8 cellular contexts compared by ENCODE assay signal in genomic region chr4:180059216-180059881, GRCh38.
DNase-seq lines count a peak whose midpoint lies in the region; ATAC-seq, FAIRE-seq and TF ChIP-seq lines count a peak whose summit lies in the region.

No MANE protein-coding gene starts in this region.

- H4K20me1 ChIP-seq in osteoblast (ENCODE audit: insufficient read depth, low read length): no peaks in the 10 kb centered on the region

- H3K9me3 ChIP-seq in Peyer's patch (no peaks in the 10 kb centered on the region), esophagus squamous epithelium (no peaks in the 10 kb centered on the region), osteoblast (ENCODE audit: low read depth, low read length) (no peaks in the 10 kb centered on the region)

- peak overlapping the region; percentile 63 for H3K4me2 ChIP-seq in osteoblast (ENCODE audit: insufficient read depth, low read length)

- peak overlapping the region; percentile 35 to 81 (median 54) for H3K4me3 ChIP-seq in Peyer's patch
- peak overlapping the region; percentile 25 to 68 (median 44) for H3K4me3 ChIP-seq in esophagus squamous epithelium
- peak overlapping the region; percentile 58 for H3K4me3 ChIP-seq in osteoblast (ENCODE audit: insufficient read depth, low read length)

- H3K79me2 ChIP-seq in osteoblast (ENCODE audit: insufficient read depth, low read length): no peaks in the 10 kb centered on the region

- H3K36me3 ChIP-seq in Peyer's patch (no peaks in the 10 kb centered on the region), esophagus squamous epithelium (no peaks in the 10 kb centered on the region), osteoblast (ENCODE audit: insufficient read depth, low read length) (no peaks in the 10 kb centered on the region)

- H2AFZ ChIP-seq in osteoblast (ENCODE audit: low read length): no peak overlapping the region

- peaks cover 0 to 15% (median 0%) of the 10 kb centered on the region in 4 donors for H3K4me1 ChIP-seq in Peyer's patch
- peaks cover 12 to 27% (median 15%) of the 10 kb centered on the region in 3 donors for H3K4me1 ChIP-seq in esophagus squamous epithelium
- H3K4me1 ChIP-seq in osteoblast (ENCODE audit: insufficient read depth, low read length): peaks cover 3% of the 10 kb centered on the region

- TF ChIP-seq POLR2A in H54 (IDR thresholded peaks at IDR 0.05; ENCODE audit: low read depth, low read length) (no peak), Peyer's patch (IDR thresholded peaks at IDR 0.05) (no peak), esophagus squamous epithelium (IDR thresholded peaks at IDR 0.05) (no peak)

- FAIRE-seq in H54 (lab: Jason Lieb, UNC): no peak

- WGBS in esophagus squamous epithelium, 2 donors: 1 to 7% methylated on average over 20 to 22 of the region's 44 CpGs

- DNase-seq in ELF-1 (ENCODE audit: low read depth, low spot score): peak; percentile 52
- DNase-seq in H54 (ENCODE audit: insufficient read length, low spot score): peak; percentile 3
- DNase-seq in Peyer's patch: peak in 1 of 3 donors; percentile 55
- no peak for DNase-seq in esophagus squamous epithelium (lab: John Stamatoyannopoulos, UW)
- DNase-seq in osteoblast (ENCODE audit: insufficient read length, low spot score, missing footprints): peak; percentile 68
- DNase-seq in KG1 (lab: John Stamatoyannopoulos, UW): no peak
- no peak for DNase-seq in NCI-H2107 treated with DMSO at 0.1 percent for 48 hours (lab: John Stamatoyannopoulos, UW; ENCODE audit: unreplicated experiment)

- no peak for TF ChIP-seq CTCF in Peyer's patch (IDR thresholded peaks at IDR 0.05)
- TF ChIP-seq CTCF in esophagus squamous epithelium (IDR thresholded peaks at IDR 0.05): no peak
- TF ChIP-seq CTCF in osteoblast (IDR thresholded peaks at IDR 0.05; ENCODE audit: extremely low read depth, low read depth, low read length): no peak

- H3K27me3 ChIP-seq in Peyer's patch (no peaks in the 10 kb centered on the region), esophagus squamous epithelium (peaks cover 0 to 80% (median 3%) of the 10 kb centered on the region in 4 donors), osteoblast (ENCODE audit: insufficient read depth, low read length) (peaks cover 23% of the 10 kb centered on the region)

- ATAC-seq in GM19324 (IDR thresholded peaks at IDR 0.05; ENCODE audit: low FRiP score, unreplicated experiment): no peak

- intact Hi-C loops in esophagus squamous epithelium (cut with DNase I): no loop called here

- peak overlapping the region in 1 of 4 donors; percentile 48 for H3K27ac ChIP-seq in Peyer's patch
- no peak overlapping the region for H3K27ac ChIP-seq in esophagus squamous epithelium
- no peak overlapping the region for H3K27ac ChIP-seq in osteoblast (ENCODE audit: low read depth, low read length)

Comparison
In these comparisons a context has a peak if more than half of its experiments do, and no peak if none do; other contexts are left out.
1. DNase-seq: peak in ELF-1 (single experiment), H54 (single experiment) and osteoblast (single experiment); none in esophagus squamous epithelium (single experiment), KG1 (single experiment) and NCI-H2107 treated with DMSO at 0.1 percent for 48 hours (single experiment).
2. Peak in every context shown above with its lines, with median percentiles within 50 percentile points of each other: H3K4me3 ChIP-seq.